Comparison of ENCODE assay signal across 21 cellular contexts in the genomic region with DNA sequence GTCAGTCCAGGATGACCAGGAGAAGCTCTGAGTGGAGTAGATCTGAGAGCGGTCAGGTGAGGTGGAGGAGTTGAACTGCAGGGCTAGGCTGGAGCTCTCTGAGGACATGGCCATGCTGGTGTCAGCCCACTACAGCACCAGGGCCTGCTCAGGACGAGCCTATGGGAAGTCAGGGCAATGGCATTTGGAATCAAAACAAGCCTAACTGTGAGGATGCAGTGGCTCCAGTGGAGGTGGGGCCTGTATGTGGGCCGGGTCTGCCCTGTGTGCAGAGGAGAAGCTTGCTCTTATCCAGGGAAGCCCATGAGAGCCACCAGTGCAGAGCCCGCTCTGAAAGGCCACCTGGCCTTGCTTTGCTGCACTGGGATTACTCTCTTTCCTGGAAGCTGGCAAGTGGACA. TPM values are rescaled to one million over a fixed set of nuclear protein-coding genes. Genes with fewer than 3 reads are reported as not detected.
DNase-seq lines count a peak whose midpoint lies in the region; ATAC-seq, FAIRE-seq and TF ChIP-seq lines count a peak whose summit lies in the region.
"Had no signal": no experiment of that assay in that cellular context is flagged by ENCODE, and none has a peak within 500 bp of the region (broad histone marks: within the 10 kb centered on the region; RNA-seq: fewer than 3 reads in every experiment).

No MANE protein-coding gene starts in this region.

- peaks cover 49% of the 10 kb centered on the region for H3K4me1 Mint-ChIP-seq in type B pancreatic cell (ENCODE audit: unreplicated experiment)

- H4K8ac ChIP-seq in mesendoderm (ENCODE audit: low read depth, low read length) = no peak overlapping the region

- DNase-seq in DMS 273 (lab: John Stamatoyannopoulos, UW; ENCODE audit: unreplicated experiment) (peak; percentile 24), DMS 273 treated with DMSO at 0.1 percent for 48 hours (lab: John Stamatoyannopoulos, UW) (no peak), cerebellar cortex (ENCODE audit: low spot score) (peak; percentile 24), mesendoderm (peak; percentile 61), type B pancreatic cell (ENCODE audit: extremely low spot score, unreplicated experiment) (no peak), NCI-H446 (lab: John Stamatoyannopoulos, UW) (no peak), GM12892 (ENCODE audit: insufficient read length) (no peak)
- DNase-seq: Calu3; CD4-positive, alpha-beta memory T cell; KG1; NCI-H1092; NCI-H146; NCI-H2081; NCI-H510A treated with DMSO at 0.1 percent for 48 hours; PC-9; SJCRH30 had no signal

- no peaks in the 10 kb centered on the region for H3K4me1 ChIP-seq in mesendoderm (ENCODE audit: control insufficient read depth, low read depth, low read length)

- H3K9me3 Mint-ChIP-seq in type B pancreatic cell = no peaks in the 10 kb centered on the region
- H3K9me3 Mint-ChIP-seq: CD4-positive, alpha-beta memory T cell; GM23338 had no signal

- no peaks in the 10 kb centered on the region for H3K79me2 ChIP-seq in mesendoderm (ENCODE audit: control insufficient read depth, insufficient read depth, low read length)

- TF ChIP-seq CTCF in type B pancreatic cell (conservative IDR thresholded peaks at IDR 0.05) = no peak

- no peak overlapping the region for H2BK120ac ChIP-seq in mesendoderm (ENCODE audit: low read depth, low read length)

- H2BK15ac ChIP-seq in mesendoderm (replicated peaks; ENCODE audit: low read depth) = no peak overlapping the region

- peak overlapping the region; percentile 55 for H3K27ac Mint-ChIP-seq in type B pancreatic cell
- H3K27ac Mint-ChIP-seq: CD4-positive, alpha-beta memory T cell; GM23338 had no signal

- H3K4me2 ChIP-seq in mesendoderm (ENCODE audit: low read length) = no peak overlapping the region
- H3K4me2 ChIP-seq: GM23338, PC-9 had no signal

- no peak overlapping the region for H3K18ac ChIP-seq in mesendoderm (ENCODE audit: low read length)

- no peaks in the 10 kb centered on the region for H3K27me3 ChIP-seq in mesendoderm (ENCODE audit: insufficient read depth, low read length, poor library complexity)
- H3K27me3 ChIP-seq: SJCRH30 had no signal

- no peak overlapping the region for H2BK5ac ChIP-seq in mesendoderm (ENCODE audit: low read length)

- H3K9ac ChIP-seq in mesendoderm (ENCODE audit: low read length) = no peak overlapping the region

- no peak overlapping the region for H3K4ac ChIP-seq in mesendoderm (ENCODE audit: low read depth, low read length)

- no CpG with 5 or more reads among the region's 4 CpGs for WGBS in mesendoderm (ENCODE audit: extremely low coverage, insufficient coverage, low lambda C conversion rate)

- H3K23ac ChIP-seq in mesendoderm (ENCODE audit: low read length) = no peak overlapping the region

- no peaks in the 10 kb centered on the region for H3K36me3 ChIP-seq in mesendoderm (ENCODE audit: control insufficient read depth, insufficient read depth, low read length)
- H3K36me3 ChIP-seq: SJCRH30 had no signal

- H3K27ac ChIP-seq in mesendoderm (ENCODE audit: low read depth, low read length) = no peak overlapping the region
- H3K27ac ChIP-seq: 22Rv1, PC-9, SJCRH30 had no signal

- H3K36me3 Mint-ChIP-seq in type B pancreatic cell = peaks cover 6% of the 10 kb centered on the region
- H3K36me3 Mint-ChIP-seq: CD4-positive, alpha-beta memory T cell had no signal

- H3K4me3 Mint-ChIP-seq in type B pancreatic cell = no peak overlapping the region
- H3K4me3 Mint-ChIP-seq: CD4-positive, alpha-beta memory T cell; GM23338 had no signal

- no peak overlapping the region for H3K4me3 ChIP-seq in mesendoderm (ENCODE audit: low read length)
- H3K4me3 ChIP-seq: GM23338, PC-9, SJCRH30 had no signal

- H3K79me1 ChIP-seq in mesendoderm (ENCODE audit: low read length) = no peaks in the 10 kb centered on the region

- ATAC-seq in GM21423 (IDR thresholded peaks at IDR 0.05; ENCODE audit: unreplicated experiment) = no peak
- ATAC-seq: GM23338 had no signal

- no peak for TF ChIP-seq POLR2A in GM12892 (IDR thresholded peaks at IDR 0.05; ENCODE audit: low read depth, low read length)

- H4K5ac ChIP-seq in mesendoderm (ENCODE audit: low read length) = no peak overlapping the region

- no peak overlapping the region for H3K56ac ChIP-seq in mesendoderm (ENCODE audit: low read length)

- no peak overlapping the region for H2AK5ac ChIP-seq in mesendoderm (ENCODE audit: low read length)

- peaks cover 52% of the 10 kb centered on the region for H3K27me3 Mint-ChIP-seq in type B pancreatic cell

- FAIRE-seq in GM12892 (lab: Jason Lieb, UNC) = no peak

RNA-seq across cellular contexts. Expression of gene CXCL14, which starts 11.1 kb away (rescaled TPM):
- 25.5 TPM for polyA plus RNA-seq in mesendoderm (2013, experiment 1 of 2)
- polyA plus RNA-seq in mesendoderm (2013, experiment 2 of 2) = 27.4 TPM
- 70.3 and 125 TPM in 2 replicates for total RNA-seq in type B pancreatic cell (ENCODE audit: low replicate concordance)
- not detected for polyA plus RNA-seq in GM12892 (2012; ENCODE audit: missing spikeins)
- total RNA-seq: Calu3; CD4-positive, alpha-beta memory T cell; GM23338; PC-9; SJCRH30 had no signal
- polyA plus RNA-seq: CD4-positive, alpha-beta memory T cell had no signal

RNA-seq across cellular contexts. Expression of gene NEUROG1, which starts 31.9 kb away (rescaled TPM):
- polyA plus RNA-seq in mesendoderm (2013, experiment 1 of 2) = not detected
- not detected for polyA plus RNA-seq in mesendoderm (2013, experiment 2 of 2)
- total RNA-seq in type B pancreatic cell (ENCODE audit: low replicate concordance) = 3.7 TPM in 1 of 2 replicates, not detected in the other
- polyA plus RNA-seq in GM12892 (2012; ENCODE audit: missing spikeins) = not detected
- total RNA-seq: Calu3; CD4-positive, alpha-beta memory T cell; GM23338; M059J; PC-9; SJCRH30 had no signal
- polyA plus RNA-seq: BJ; CD4-positive, alpha-beta memory T cell had no signal

Comparison
In these comparisons a context has a peak if more than half of its experiments do, and no peak if none do; other contexts are left out.
1. DNase-seq: peak in DMS 273 (single experiment), cerebellar cortex (single experiment) and mesendoderm (single experiment); none in DMS 273 treated with DMSO at 0.1 percent for 48 hours (single experiment), type B pancreatic cell (single experiment), NCI-H446 (0 of 2) and GM12892 (single experiment).